ENCODE assay signal across 12 cellular contexts in the genomic region with DNA sequence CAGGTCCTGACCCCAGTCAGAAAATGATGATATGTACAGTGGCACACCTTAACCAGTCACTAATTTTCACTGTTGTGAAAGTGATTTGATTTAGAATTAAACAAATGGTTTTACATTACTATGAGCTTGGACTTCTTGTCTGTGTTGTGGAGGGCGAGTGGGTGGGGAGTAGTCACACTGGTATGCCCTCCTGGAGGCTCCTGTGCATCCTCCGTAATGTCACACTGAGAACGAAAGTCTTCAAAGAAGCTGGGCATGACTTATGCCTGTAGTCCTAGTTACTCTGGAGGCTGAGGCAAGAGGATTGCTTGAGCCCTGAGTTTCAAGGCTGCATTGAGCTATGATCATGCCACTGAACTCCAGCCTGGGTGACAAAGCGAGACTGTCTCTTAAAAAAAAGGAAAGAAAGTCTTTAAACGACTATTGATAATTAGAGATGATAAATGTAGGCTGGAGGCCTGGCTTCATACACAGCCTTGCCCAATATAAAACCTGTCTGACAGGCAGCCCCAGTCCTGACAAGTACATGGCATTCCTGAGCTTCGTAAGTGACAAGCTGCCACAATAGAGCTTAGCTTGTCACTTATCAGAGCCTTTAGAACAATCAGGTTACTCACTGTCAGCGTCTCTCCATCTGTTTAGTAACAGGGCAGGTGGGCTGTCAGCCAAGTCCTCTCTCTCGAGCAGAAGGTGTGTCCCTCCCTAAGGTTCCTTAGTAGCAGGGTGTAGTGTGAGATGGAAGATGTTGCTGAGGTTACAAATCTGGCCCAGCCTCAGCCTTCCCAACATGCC. TPM values are rescaled to one million over a fixed set of nuclear protein-coding genes. Genes with fewer than 3 reads are reported as not detected.
DNase-seq lines count a peak whose midpoint lies in the region; ATAC-seq, FAIRE-seq and TF ChIP-seq lines count a peak whose summit lies in the region.
"Had no signal": no experiment of that assay in that cellular context is flagged by ENCODE, and none has a peak within 500 bp of the region (broad histone marks: within the 10 kb centered on the region; RNA-seq: fewer than 3 reads in every experiment).

No MANE protein-coding gene starts in this region.

- H3K9me3 Mint-ChIP-seq in endothelial cell (ENCODE audit: unreplicated experiment) = no peaks in the 10 kb centered on the region
- H3K9me3 Mint-ChIP-seq in progenitor cell of endocrine pancreas (ENCODE audit: low read depth) = no peaks in the 10 kb centered on the region

- H3K27me3 Mint-ChIP-seq in endothelial cell (ENCODE audit: unreplicated experiment) (peaks cover 1% of the 10 kb centered on the region), progenitor cell of endocrine pancreas (no peaks in the 10 kb centered on the region)

- TF ChIP-seq CTCF in endothelial cell (IDR thresholded peaks at IDR 0.05; ENCODE audit: unreplicated experiment) (no peak), progenitor cell of endocrine pancreas (IDR thresholded peaks at IDR 0.05; ENCODE audit: unreplicated experiment) (no peak), D721Med (IDR thresholded peaks at IDR 0.05; ENCODE audit: insufficient read depth, missing control alignments) (no peak)

- H3K4me3 Mint-ChIP-seq in endothelial cell (ENCODE audit: unreplicated experiment) = peak overlapping the region; percentile 11
- H3K4me3 Mint-ChIP-seq in progenitor cell of endocrine pancreas (ENCODE audit: low read depth) = no peak overlapping the region

- peaks cover 10% of the 10 kb centered on the region for H3K36me3 Mint-ChIP-seq in endothelial cell (ENCODE audit: low read depth, unreplicated experiment)
- H3K36me3 Mint-ChIP-seq in progenitor cell of endocrine pancreas (ENCODE audit: insufficient read depth) = peaks cover 10% of the 10 kb centered on the region

- ATAC-seq in GM21447 (IDR thresholded peaks at IDR 0.05; ENCODE audit: unreplicated experiment) = no peak

- FAIRE-seq in D721Med (lab: Jason Lieb, UNC) = no peak

- DNase-seq in DMS153 (lab: John Stamatoyannopoulos, UW) (peak; percentile 18), DMS153 treated with DMSO at 0.1 percent for 48 hours (lab: John Stamatoyannopoulos, UW; ENCODE audit: unreplicated experiment) (no peak), NCI-H446 treated with DMSO at 0.1 percent for 48 hours (lab: John Stamatoyannopoulos, UW) (peak; percentile 12), endothelial cell (ENCODE audit: low spot score) (no peak), progenitor cell of endocrine pancreas (ENCODE audit: low spot score, unreplicated experiment) (no peak), D721Med (ENCODE audit: insufficient read length, low spot score) (no peak), NCI-H2029 treated with DMSO at 0.1 percent for 48 hours (lab: John Stamatoyannopoulos, UW) (no peak)
- DNase-seq: 8988T, aorta, NCI-H1436 treated with DMSO at 0.1 percent for 48 hours, ovary had no signal

- H3K4me1 Mint-ChIP-seq in endothelial cell (ENCODE audit: unreplicated experiment) = peaks cover 57% of the 10 kb centered on the region
- peaks cover 10% of the 10 kb centered on the region for H3K4me1 Mint-ChIP-seq in progenitor cell of endocrine pancreas (ENCODE audit: low read depth)

- peak overlapping the region; percentile 30 for H3K27ac Mint-ChIP-seq in endothelial cell (ENCODE audit: unreplicated experiment)
- peak overlapping the region; percentile 39 for H3K27ac Mint-ChIP-seq in progenitor cell of endocrine pancreas

RNA-seq across cellular contexts. Expression of a gene that starts 5.0 kb away (rescaled TPM):
- total RNA-seq in endothelial cell (ENCODE audit: unreplicated experiment) (248 TPM), progenitor cell of endocrine pancreas (41.9 and 44.7 TPM in 2 replicates)

RNA-seq across cellular contexts. Expression of a gene that starts 47.1 kb away (rescaled TPM):
- total RNA-seq in endothelial cell (ENCODE audit: unreplicated experiment) (30.9 TPM), progenitor cell of endocrine pancreas (27.3 and 27.4 TPM in 2 replicates)

Comparison
In these comparisons a context has a peak if more than half of its experiments do, and no peak if none do; other contexts are left out.
1. DNase-seq: peak in DMS153 (single experiment) and NCI-H446 treated with DMSO at 0.1 percent for 48 hours (single experiment); none in DMS153 treated with DMSO at 0.1 percent for 48 hours (single experiment), endothelial cell (single experiment), progenitor cell of endocrine pancreas (single experiment), D721Med (single experiment) and NCI-H2029 treated with DMSO at 0.1 percent for 48 hours (single experiment).